In genomic region chr15:91589360-91589759, GRCh38 we compare ENCODE assay signal across 18 cellular contexts.
DNase-seq lines count a peak whose midpoint lies in the region; ATAC-seq and TF ChIP-seq lines count a peak whose summit lies in the region.
"Had no signal": no experiment of that assay in that cellular context is flagged by ENCODE, and none has a peak within 500 bp of the region (broad histone marks: within the 10 kb centered on the region; RNA-seq: fewer than 3 reads in every experiment).

No MANE protein-coding gene starts in this region.

- TF ChIP-seq CTCF in kidney epithelial cell (IDR thresholded peaks at IDR 0.05; ENCODE audit: insufficient read depth, low read length, poor library complexity, severe bottlenecking) (peak; percentile 22), colonic mucosa (IDR thresholded peaks at IDR 0.05) (no peak)

- CTCF ChIA-PET in activated CD8-positive, alpha-beta T cell treated with anti-CD3 and anti-CD28 coated beads, Interleukin-2, amount 10 ng/mL, durations not matched to agents 7 days and 5 days (lab: Charles Lee) = no interaction called here

- no peak overlapping the region for H3K4me3 ChIP-seq in kidney epithelial cell (ENCODE audit: low read depth, low read length)
- H3K4me3 ChIP-seq in colonic mucosa = no peak overlapping the region
- H3K4me3 ChIP-seq: upper lobe of left lung had no signal

- H3K36me3 Mint-ChIP-seq in activated CD4-positive, alpha-beta T cell treated with anti-CD3 and anti-CD28 coated beads, Interleukin-2, amount 10 ng/mL, durations not matched to agents 24 days and 14 days (ENCODE audit: low read depth) = no peaks in the 10 kb centered on the region
- H3K36me3 Mint-ChIP-seq in activated CD8-positive, alpha-beta T cell treated with anti-CD3 and anti-CD28 coated beads, Interleukin-2, amount 10 ng/mL, durations not matched to agents 7 days and 5 days (ENCODE audit: low read depth) = no peaks in the 10 kb centered on the region
- no peaks in the 10 kb centered on the region for H3K36me3 Mint-ChIP-seq in stimulated activated memory B cell treated with anti-CD40 and anti-IgM and Interleukin-4, amounts not matched to agents 10 μg/mL and 1 μg/mL and 100 μg/mL, for 72 hours

- H3K27me3 ChIP-seq in kidney epithelial cell (ENCODE audit: control insufficient read depth, insufficient read depth, low read length) (no peaks in the 10 kb centered on the region), colonic mucosa (no peaks in the 10 kb centered on the region)
- H3K27me3 ChIP-seq: upper lobe of left lung had no signal

- H3K9me3 ChIP-seq in colonic mucosa = no peaks in the 10 kb centered on the region
- H3K9me3 ChIP-seq: upper lobe of left lung had no signal

- no peaks in the 10 kb centered on the region for H3K9me3 Mint-ChIP-seq in activated CD4-positive, alpha-beta T cell treated with anti-CD3 and anti-CD28 coated beads, Interleukin-2, amount 10 ng/mL, durations not matched to agents 24 days and 14 days
- peaks cover 7% of the 10 kb centered on the region for H3K9me3 Mint-ChIP-seq in activated CD8-positive, alpha-beta T cell treated with anti-CD3 and anti-CD28 coated beads, Interleukin-2, amount 10 ng/mL, durations not matched to agents 7 days and 5 days (ENCODE audit: insufficient read depth)
- no peaks in the 10 kb centered on the region for H3K9me3 Mint-ChIP-seq in stimulated activated memory B cell treated with anti-CD40 and anti-IgM and Interleukin-4, amounts not matched to agents 10 μg/mL and 1 μg/mL and 100 μg/mL, for 72 hours
- H3K9me3 Mint-ChIP-seq: central memory CD8-positive, alpha-beta T cell; T-helper 2 cell treated with Interferon-gamma antibody and Interleukin-4, amounts not matched to agents 5 μg/mL and 100 μg/mL, for 36 hours had no signal

- POLR2A ChIA-PET in activated CD8-positive, alpha-beta T cell treated with anti-CD3 and anti-CD28 coated beads, Interleukin-2, amount 10 ng/mL, durations not matched to agents 7 days and 5 days (lab: Charles Lee) = no interaction called here

- H3K4me1 ChIP-seq in colonic mucosa = no peaks in the 10 kb centered on the region
- H3K4me1 ChIP-seq: upper lobe of left lung had no signal

- peak; percentile 22 to 41 for DNase-seq in activated CD4-positive, alpha-beta T cell treated with anti-CD3 and anti-CD28 coated beads, Interleukin-2, amount 50 U/mL, for 48 hours
- no peak for DNase-seq in activated CD4-positive, alpha-beta T cell treated with anti-CD3 and anti-CD28 coated beads, Interleukin-2, amount 10 ng/mL, durations not matched to agents 24 days and 14 days
- DNase-seq in HT-29 (ENCODE audit: low spot score) (peak; percentile 25), kidney epithelial cell (ENCODE audit: low read depth) (no peak), colonic mucosa (no peak), 8988T (no peak)
- DNase-seq in activated CD8-positive, alpha-beta T cell treated with anti-CD3 and anti-CD28 coated beads, Interleukin-2, amount 10 ng/mL, durations not matched to agents 7 days and 5 days = peak; percentile 25
- DNase-seq: activated CD8-positive, alpha-beta memory T cell treated with anti-CD3 and anti-CD28 coated beads for 24 hours; AML-193; mesenchymal stem cell; NCI-H1048; NK-92 treated with Interleukin-12 subunit alpha and Interleukin-12 subunit beta, amount 100 ng/mL, for 24 hours; right cardiac atrium; upper lobe of left lung had no signal

- no peak for ATAC-seq in activated CD8-positive, alpha-beta T cell treated with anti-CD3 and anti-CD28 coated beads, Interleukin-2, amount 10 ng/mL, durations not matched to agents 7 days and 5 days
- ATAC-seq in stimulated activated memory B cell treated with anti-CD40 and anti-IgM and Interleukin-4, amounts not matched to agents 10 μg/mL and 1 μg/mL and 100 μg/mL, for 72 hours = no peak
- ATAC-seq: right cardiac atrium, Right ventricle myocardium inferior had no signal

- H3K27me3 Mint-ChIP-seq in activated CD4-positive, alpha-beta T cell treated with anti-CD3 and anti-CD28 coated beads, Interleukin-2, amount 10 ng/mL, durations not matched to agents 24 days and 14 days = peaks cover 18% of the 10 kb centered on the region
- H3K27me3 Mint-ChIP-seq in activated CD8-positive, alpha-beta T cell treated with anti-CD3 and anti-CD28 coated beads, Interleukin-2, amount 10 ng/mL, durations not matched to agents 7 days and 5 days (ENCODE audit: low read depth) = peaks cover 10% of the 10 kb centered on the region
- no peaks in the 10 kb centered on the region for H3K27me3 Mint-ChIP-seq in stimulated activated memory B cell treated with anti-CD40 and anti-IgM and Interleukin-4, amounts not matched to agents 10 μg/mL and 1 μg/mL and 100 μg/mL, for 72 hours

- H3K4me3 Mint-ChIP-seq in activated CD4-positive, alpha-beta T cell treated with anti-CD3 and anti-CD28 coated beads, Interleukin-2, amount 10 ng/mL, durations not matched to agents 24 days and 14 days = no peak overlapping the region
- no peak overlapping the region for H3K4me3 Mint-ChIP-seq in activated CD8-positive, alpha-beta T cell treated with anti-CD3 and anti-CD28 coated beads, Interleukin-2, amount 10 ng/mL, durations not matched to agents 7 days and 5 days
- no peak overlapping the region for H3K4me3 Mint-ChIP-seq in stimulated activated memory B cell treated with anti-CD40 and anti-IgM and Interleukin-4, amounts not matched to agents 10 μg/mL and 1 μg/mL and 100 μg/mL, for 72 hours
- H3K4me3 Mint-ChIP-seq: central memory CD8-positive, alpha-beta T cell; T-helper 2 cell treated with Interferon-gamma antibody and Interleukin-4, amounts not matched to agents 5 μg/mL and 100 μg/mL, for 36 hours had no signal

- H3K36me3 ChIP-seq in kidney epithelial cell (ENCODE audit: control insufficient read depth, insufficient read depth, low read length) (no peaks in the 10 kb centered on the region), colonic mucosa (no peaks in the 10 kb centered on the region)
- H3K36me3 ChIP-seq: upper lobe of left lung had no signal

- no peak overlapping the region for H3K27ac Mint-ChIP-seq in activated CD4-positive, alpha-beta T cell treated with anti-CD3 and anti-CD28 coated beads, Interleukin-2, amount 10 ng/mL, durations not matched to agents 24 days and 14 days
- H3K27ac Mint-ChIP-seq in activated CD8-positive, alpha-beta T cell treated with anti-CD3 and anti-CD28 coated beads, Interleukin-2, amount 10 ng/mL, durations not matched to agents 7 days and 5 days = no peak overlapping the region
- H3K27ac Mint-ChIP-seq in stimulated activated memory B cell treated with anti-CD40 and anti-IgM and Interleukin-4, amounts not matched to agents 10 μg/mL and 1 μg/mL and 100 μg/mL, for 72 hours = no peak overlapping the region
- H3K27ac Mint-ChIP-seq: T-helper 2 cell treated with Interferon-gamma antibody and Interleukin-4, amounts not matched to agents 5 μg/mL and 100 μg/mL, for 36 hours had no signal

- no peak overlapping the region for H3K9ac ChIP-seq in colonic mucosa (ENCODE audit: low read depth in 2 of 2, low read length in 2 of 2)

- H3K27ac ChIP-seq in colonic mucosa = no peak overlapping the region
- H3K27ac ChIP-seq: upper lobe of left lung had no signal

- H3K4me1 Mint-ChIP-seq in activated CD4-positive, alpha-beta T cell treated with anti-CD3 and anti-CD28 coated beads, Interleukin-2, amount 10 ng/mL, durations not matched to agents 24 days and 14 days = peaks cover 3% of the 10 kb centered on the region
- H3K4me1 Mint-ChIP-seq in activated CD8-positive, alpha-beta T cell treated with anti-CD3 and anti-CD28 coated beads, Interleukin-2, amount 10 ng/mL, durations not matched to agents 7 days and 5 days (ENCODE audit: low read depth) = peaks cover 5% of the 10 kb centered on the region
- H3K4me1 Mint-ChIP-seq in stimulated activated memory B cell treated with anti-CD40 and anti-IgM and Interleukin-4, amounts not matched to agents 10 μg/mL and 1 μg/mL and 100 μg/mL, for 72 hours = no peaks in the 10 kb centered on the region
- H3K4me1 Mint-ChIP-seq: central memory CD8-positive, alpha-beta T cell had no signal

- intact Hi-C loops in activated CD4-positive, alpha-beta T cell treated with anti-CD3 and anti-CD28 coated beads, Interleukin-2, amount 10 ng/mL, durations not matched to agents 24 days and 14 days (cut with micrococcal nuclease) = no loop called here
- intact Hi-C loops in colonic mucosa (cut with DNase I) = no loop called here

Comparison
In these comparisons a context has a peak if more than half of its experiments do, and no peak if none do; other contexts are left out.
1. DNase-seq: peak in activated CD4-positive, alpha-beta T cell treated with anti-CD3 and anti-CD28 coated beads, Interleukin-2, amount 50 U/mL, for 48 hours (2 of 2), HT-29 (single experiment) and activated CD8-positive, alpha-beta T cell treated with anti-CD3 and anti-CD28 coated beads, Interleukin-2, amount 10 ng/mL, durations not matched to agents 7 days and 5 days (single experiment); none in activated CD4-positive, alpha-beta T cell treated with anti-CD3 and anti-CD28 coated beads, Interleukin-2, amount 10 ng/mL, durations not matched to agents 24 days and 14 days (single experiment), kidney epithelial cell (single experiment), colonic mucosa (single experiment) and 8988T (single experiment).